ENCODE assay signal across 10 cellular contexts in genomic region chr6:27279513-27280063, GRCh38. TPM values are rescaled to one million over a fixed set of nuclear protein-coding genes. Genes with fewer than 3 reads are reported as not detected.
A peak's percentile ranks its signal among the peaks of the same experiment; 100 is the strongest.
DNase-seq lines count a peak whose midpoint lies in the region; ATAC-seq, FAIRE-seq and TF ChIP-seq lines count a peak whose summit lies in the region.
"Had no signal": no experiment of that assay in that cellular context is flagged by ENCODE, and none has a peak within 500 bp of the region (broad histone marks: within the 10 kb centered on the region; RNA-seq: fewer than 3 reads in every experiment).

No MANE protein-coding gene starts in this region.

- BruUV-seq in HepG2 (replicated peaks; lab: Mats Ljungman, UMichigan) = no TSS peak

- TF ChIP-seq CTCF in HepG2 (CRISPR knock-in tag; IDR thresholded peaks at IDR 0.05) = no peak
- no peak for TF ChIP-seq CTCF in right lobe of liver (IDR thresholded peaks at IDR 0.05)
- no peak for TF ChIP-seq CTCF in fibroblast of villous mesenchyme (IDR thresholded peaks at IDR 0.05; ENCODE audit: insufficient read depth, low read depth, low read length)

- POLR2A ChIA-PET in HepG2 (lab: Yijun Ruan, JAX) = interaction anchor here (0.6 kb wide), 1 partner anchor 43 kb away, joined by 3 read pairs; no protein-coding TSS in a partner anchor

- TF ChIP-seq EP300 in HepG2 (IDR thresholded peaks at IDR 0.05; ENCODE audit: low read depth in 2 of 2, low read length in 2 of 2) (no peak), HepG2 (CRISPR knock-in tag; IDR thresholded peaks at IDR 0.05; ENCODE audit: borderline replicate concordance) (no peak)

- FAIRE-seq in HepG2 (lab: Jason Lieb, UNC) (no peak), urothelium cell line (lab: Jason Lieb, UNC) (no peak)

- CTCF ChIA-PET in HepG2 (lab: Yijun Ruan, JAX; ENCODE audit: low intra/inter-chr PET ratio, low total read pairs) = no interaction called here

- H3K27ac ChIP-seq in HepG2 (ENCODE audit: extremely low read length, insufficient read depth, low read length) = no peak overlapping the region
- H3K27ac ChIP-seq in right lobe of liver = no peak overlapping the region

- intact Hi-C loops in HepG2 (cut with micrococcal nuclease; ENCODE audit: unreplicated experiment) (no loop called here), right lobe of liver (cut with DNase I) (no loop called here)

- peak overlapping the region; percentile 42 to 80 (median 71) for H3K4me3 ChIP-seq in HepG2 (replicated peaks in 1 of 3; ENCODE audit: insufficient read depth in 1 of 3, low read depth in 2 of 3, low read length in 3 of 3)
- no peak overlapping the region for H3K4me3 ChIP-seq in right lobe of liver
- peak overlapping the region; percentile 54 for H3K4me3 ChIP-seq in fibroblast of villous mesenchyme (ENCODE audit: low read depth, low read length)

- TF ChIP-seq RAD21 in HepG2 (CRISPR knock-in tag; IDR thresholded peaks at IDR 0.05) = no peak

- ATAC-seq in HepG2 = peak; percentile 63
- ATAC-seq in right lobe of liver = no peak

- H3K36me3 ChIP-seq in HepG2 (replicated peaks in 1 of 2; ENCODE audit: control insufficient read depth in 1 of 2, insufficient read depth in 2 of 2, low read length in 2 of 2) (no peaks in the 10 kb centered on the region), right lobe of liver (no peaks in the 10 kb centered on the region)

- no peaks in the 10 kb centered on the region for H4K20me1 ChIP-seq in HepG2 (ENCODE audit: insufficient read depth, low read length)

- H3K27me3 ChIP-seq in HepG2 (ENCODE audit: control insufficient read depth in 1 of 2, insufficient read depth in 2 of 2, low read length in 2 of 2) = peaks cover 0 to 25% of the 10 kb centered on the region in 2 experiments; a peak in 2 of 5 replicates
- peaks cover 4 to 53% of the 10 kb centered on the region in 2 donors for H3K27me3 ChIP-seq in right lobe of liver

- peaks cover 26% of the 10 kb centered on the region for H3K4me1 ChIP-seq in HepG2 (ENCODE audit: insufficient read depth, low read length)
- H3K4me1 ChIP-seq in right lobe of liver = no peaks in the 10 kb centered on the region

- H2AFZ ChIP-seq in HepG2 (ENCODE audit: low read length) = no peak overlapping the region

- WGBS in HepG2 (ENCODE audit: low lambda C conversion rate) = 58% methylated on average over 24 of the region's 24 CpGs
- 3% methylated on average over 16 of the region's 24 CpGs for WGBS in right lobe of liver (ENCODE audit: insufficient coverage, low coverage, low lambda C conversion rate, missing lambda C conversion rate)

- DNase-seq in HepG2 (ENCODE audit: low spot score) = no peak
- DNase-seq in right lobe of liver = no peak
- peak; percentile 33 for DNase-seq in SK-MEL-5 (ENCODE audit: low read depth, low spot score)
- no peak for DNase-seq in fibroblast of villous mesenchyme (ENCODE audit: low read depth)
- DNase-seq in urothelium cell line (ENCODE audit: low spot score) = peak; percentile 39
- DNase-seq in activated CD4-positive, CD25-positive, alpha-beta regulatory T cell treated with anti-CD3 and anti-CD28 coated beads, Interleukin-2, amount 50 U/mL, for 72 hours = no peak
- DNase-seq in stimulated activated CD4-positive, alpha-beta T cell treated with anti-CD3 and anti-CD28 coated beads, Interleukin-4, amount 100 ng/mL, for 4 hours = no peak
- DNase-seq in NOMO-1 treated with DMSO at 0.1 percent for 48 hours (lab: John Stamatoyannopoulos, UW; ENCODE audit: unreplicated experiment) = no peak

- peak overlapping the region; percentile 90 for H3K4me2 ChIP-seq in HepG2 (ENCODE audit: low read depth, low read length)

- H3K9me3 ChIP-seq in HepG2 (ENCODE audit: low read length) (no peaks in the 10 kb centered on the region), right lobe of liver (no peaks in the 10 kb centered on the region)

- no peak for TF ChIP-seq POLR2A in HepG2 (IDR thresholded peaks at IDR 0.05; ENCODE audit: insufficient read depth in 1 of 2, low read depth in 2 of 2, low read length in 2 of 2)
- no peak for TF ChIP-seq POLR2A in right lobe of liver (IDR thresholded peaks at IDR 0.05)

- H3K79me2 ChIP-seq in HepG2 (ENCODE audit: insufficient read depth, low read length) = no peaks in the 10 kb centered on the region

- in situ Hi-C loops in HepG2 (cut with HindIII; ENCODE audit: extremely low pct_ligation_motif_present, low pct_unique_long_range_greater_than_20kb) (no loop called here), SK-MEL-5 (cut with HindIII; ENCODE audit: low pct_unique_long_range_greater_than_20kb, low sequenced_read_pairs) (no loop called here)

- no peak overlapping the region for H3K9ac ChIP-seq in HepG2 (ENCODE audit: insufficient read depth, low read depth, low read length)

TF ChIP-seq in HepG2, 621 proteins besides CTCF, POLR2A, EP300 and RAD21 (continues in another document):
- TF ChIP-seq E2F5 (CRISPR knock-in tag; conservative IDR thresholded peaks at IDR 0.05) (no peak), ZBTB38 (CRISPR knock-in tag; IDR thresholded peaks at IDR 0.05) (peak; percentile 51; the same call in 1 of the 2 replicates), MXD3 (CRISPR knock-in tag; IDR thresholded peaks at IDR 0.05) (no peak), FOXK1 (CRISPR knock-in tag; IDR thresholded peaks at IDR 0.05; ENCODE audit: borderline replicate concordance, low read depth) (no peak)

RNA-seq across cellular contexts. Expression of gene PRSS16, which starts 32.1 kb away (rescaled TPM):
- not detected in 2 replicates for total RNA-seq in HepG2 (2016; rRNA removed; fragmentation: Illumina TruSeq; extraction: Trizol)
- not detected in 2 replicates for total RNA-seq in HepG2 (2016; cell fraction: cytosol; rRNA removed; fragmentation: Illumina TruSeq; extraction: Trizol; ENCODE audit: low read depth)
- not detected in 2 replicates for total RNA-seq in HepG2 (2016; cell fraction: insoluble cytoplasmic fraction; rRNA removed; fragmentation: Illumina TruSeq; extraction: Trizol)
- not detected in 2 replicates for total RNA-seq in HepG2 (2016; cell fraction: membrane; rRNA removed; fragmentation: Illumina TruSeq; extraction: Trizol)
- not detected in 2 replicates for total RNA-seq in HepG2 (2016; cell fraction: nucleus; rRNA removed; fragmentation: Illumina TruSeq; extraction: Trizol)
- not detected in 2 replicates for polyA plus RNA-seq in HepG2 (2011; rRNA removed)
- not detected in 2 replicates for polyA plus RNA-seq in HepG2 (2011; cell fraction: cytosol; rRNA removed)
- polyA plus RNA-seq in HepG2 (2011; cell fraction: nucleus; rRNA removed) = not detected in 2 replicates
- polyA plus RNA-seq in HepG2 (2012) = not detected in 2 replicates
- polyA plus RNA-seq in HepG2 (2016; cell fraction: cytosol; fragmentation: Illumina TruSeq; extraction: Trizol; ENCODE audit: low read depth) = not detected in 2 replicates
- polyA plus RNA-seq in HepG2 (2016; cell fraction: insoluble cytoplasmic fraction; fragmentation: Illumina TruSeq; extraction: Trizol; ENCODE audit: low read depth) = not detected in 2 replicates
- not detected in 2 replicates for polyA plus RNA-seq in HepG2 (2016; cell fraction: membrane; fragmentation: Illumina TruSeq; extraction: Trizol; ENCODE audit: low read depth)
- not detected in 2 replicates for polyA plus RNA-seq in HepG2 (2016; cell fraction: nucleus; fragmentation: Illumina TruSeq; extraction: Trizol; ENCODE audit: insufficient read depth, low read depth)
- 0.26 and 1.4 TPM in 2 replicates for polyA minus RNA-seq in HepG2 (2011; rRNA and poly(A)+ RNA removed; ENCODE audit: low replicate concordance)
- not detected in 2 replicates for polyA minus RNA-seq in HepG2 (2011; cell fraction: cytosol; rRNA and poly(A)+ RNA removed)
- not detected in 2 replicates for polyA minus RNA-seq in HepG2 (2011; cell fraction: nucleus; rRNA and poly(A)+ RNA removed)
- total RNA-seq in right lobe of liver = under 1 TPM in 2 of 6 experiments, not detected in 4; 0.29 to 0.37 TPM
- 4.9 and 5.2 TPM in 2 replicates for total RNA-seq in SK-MEL-5 (2014; rRNA removed; shearing (Covaris generic))
- polyA plus RNA-seq in SK-MEL-5 (2015; cell fraction: cytosol; rRNA removed) = 8.9 and 14.3 TPM in 2 replicates
- 14.2 and 30.3 TPM in 2 replicates for polyA plus RNA-seq in SK-MEL-5 (2015; cell fraction: nucleus; rRNA removed)
- total RNA-seq in fibroblast of villous mesenchyme = under 0.01 TPM in 1 of 2 replicates, not detected in the other

RNA-seq across cellular contexts. Expression of gene POM121L2, which starts 32.5 kb away (rescaled TPM):
- total RNA-seq in HepG2 (2016; rRNA removed; fragmentation: Illumina TruSeq; extraction: Trizol) (not detected in 2 replicates), right lobe of liver (not detected), fibroblast of villous mesenchyme (not detected in 2 replicates)
- total RNA-seq in HepG2 (2016; cell fraction: cytosol; rRNA removed; fragmentation: Illumina TruSeq; extraction: Trizol; ENCODE audit: low read depth) = not detected in 2 replicates
- total RNA-seq in HepG2 (2016; cell fraction: insoluble cytoplasmic fraction; rRNA removed; fragmentation: Illumina TruSeq; extraction: Trizol) = not detected in 2 replicates
- total RNA-seq in HepG2 (2016; cell fraction: membrane; rRNA removed; fragmentation: Illumina TruSeq; extraction: Trizol) = not detected in 2 replicates
- total RNA-seq in HepG2 (2016; cell fraction: nucleus; rRNA removed; fragmentation: Illumina TruSeq; extraction: Trizol) = not detected in 2 replicates
- 0.01 TPM in 1 of 2 replicates, not detected in the other for polyA plus RNA-seq in HepG2 (2011; rRNA removed)
- not detected in 2 replicates for polyA plus RNA-seq in HepG2 (2011; cell fraction: cytosol; rRNA removed)
- polyA plus RNA-seq in HepG2 (2011; cell fraction: nucleus; rRNA removed) = not detected in 2 replicates
- not detected in 2 replicates for polyA plus RNA-seq in HepG2 (2012)
- polyA plus RNA-seq in HepG2 (2016; cell fraction: cytosol; fragmentation: Illumina TruSeq; extraction: Trizol; ENCODE audit: low read depth) = not detected in 2 replicates
- not detected in 2 replicates for polyA plus RNA-seq in HepG2 (2016; cell fraction: insoluble cytoplasmic fraction; fragmentation: Illumina TruSeq; extraction: Trizol; ENCODE audit: low read depth)
- polyA plus RNA-seq in HepG2 (2016; cell fraction: membrane; fragmentation: Illumina TruSeq; extraction: Trizol; ENCODE audit: low read depth) = not detected in 2 replicates
- not detected in 2 replicates for polyA plus RNA-seq in HepG2 (2016; cell fraction: nucleus; fragmentation: Illumina TruSeq; extraction: Trizol; ENCODE audit: insufficient read depth, low read depth)
- not detected in 2 replicates for polyA minus RNA-seq in HepG2 (2011; rRNA and poly(A)+ RNA removed; ENCODE audit: low replicate concordance)
- polyA minus RNA-seq in HepG2 (2011; cell fraction: cytosol; rRNA and poly(A)+ RNA removed) = not detected in 2 replicates
- polyA minus RNA-seq in HepG2 (2011; cell fraction: nucleus; rRNA and poly(A)+ RNA removed) = not detected in 2 replicates
- total RNA-seq in SK-MEL-5 (2014; rRNA removed; shearing (Covaris generic)) = 0.05 TPM in 1 of 2 replicates, not detected in the other
- polyA plus RNA-seq in SK-MEL-5 (2015; cell fraction: cytosol; rRNA removed) = 0.43 TPM in 2 replicates
- polyA plus RNA-seq in SK-MEL-5 (2015; cell fraction: nucleus; rRNA removed) = 0.39 TPM in 1 of 2 replicates, not detected in the other
- total RNA-seq: G401, liver had no signal
- polyA plus RNA-seq: liver had no signal

Comparison
In these comparisons a context has a peak if more than half of its experiments do, and no peak if none do; other contexts are left out.
1. H3K4me3 ChIP-seq: peak in HepG2 (3 of 3) and fibroblast of villous mesenchyme (single experiment); none in right lobe of liver (0 of 3).
2. DNase-seq: peak in SK-MEL-5 (single experiment) and urothelium cell line (single experiment); none in HepG2 (single experiment), right lobe of liver (0 of 3), fibroblast of villous mesenchyme (single experiment), activated CD4-positive, CD25-positive, alpha-beta regulatory T cell treated with anti-CD3 and anti-CD28 coated beads, Interleukin-2, amount 50 U/mL, for 72 hours (single experiment), stimulated activated CD4-positive, alpha-beta T cell treated with anti-CD3 and anti-CD28 coated beads, Interleukin-4, amount 100 ng/mL, for 4 hours (0 of 2) and NOMO-1 treated with DMSO at 0.1 percent for 48 hours (single experiment).